8 cellular contexts compared by ENCODE assay signal in genomic region chr17:29594441-29595090, GRCh38. TPM values are rescaled to one million over a fixed set of nuclear protein-coding genes. Genes with fewer than 3 reads are reported as not detected.
A peak's percentile ranks its signal among the peaks of the same experiment; 100 is the strongest.
DNase-seq lines count a peak whose midpoint lies in the region; ATAC-seq and TF ChIP-seq lines count a peak whose summit lies in the region.

No MANE protein-coding gene starts in this region.

- H3K79me2 ChIP-seq in ACC112 (ENCODE audit: control insufficient read depth, insufficient read depth, low read length, unreplicated experiment), result no peaks in the 10 kb centered on the region

- H3K27ac Mint-ChIP-seq in activated naive CD8-positive, alpha-beta T cell treated with anti-CD3 and anti-CD28 coated beads, Interleukin-2, amount 50 U/mL, for 24 hours, result no peak overlapping the region
- peak overlapping the region; percentile 47 for H3K27ac Mint-ChIP-seq in mesothelial cell of epicardium

- no peaks in the 10 kb centered on the region for H3K9me3 Mint-ChIP-seq in activated naive CD8-positive, alpha-beta T cell treated with anti-CD3 and anti-CD28 coated beads, Interleukin-2, amount 50 U/mL, for 24 hours
- H3K9me3 Mint-ChIP-seq in mesothelial cell of epicardium, result no peaks in the 10 kb centered on the region

- H3K4me1 Mint-ChIP-seq in activated naive CD8-positive, alpha-beta T cell treated with anti-CD3 and anti-CD28 coated beads, Interleukin-2, amount 50 U/mL, for 24 hours, result peaks cover 38% of the 10 kb centered on the region
- H3K4me1 Mint-ChIP-seq in mesothelial cell of epicardium, result peaks cover 47% of the 10 kb centered on the region

- H3K27me3 ChIP-seq in ACC112 (ENCODE audit: insufficient read depth, low read length), result no peaks in the 10 kb centered on the region
- no peaks in the 10 kb centered on the region for H3K27me3 ChIP-seq in HL-60 (ENCODE audit: insufficient read depth, poor library complexity, severe bottlenecking)
- H3K27me3 ChIP-seq in ascending aorta, result no peaks in the 10 kb centered on the region

- no peaks in the 10 kb centered on the region for H3K9me3 ChIP-seq in ascending aorta

- H3K4me3 ChIP-seq in ACC112 (ENCODE audit: low read depth, low read length) (peak overlapping the region; percentile 87; the same call in 1 of the 2 replicates), HL-60 (replicated peaks; ENCODE audit: insufficient read depth, low read length) (0 out of 2 replicates have a peak overlapping the region, but pooled peaks have one; percentile 70), ascending aorta (peak overlapping the region in 1 of 2 donors; percentile 88)

- intact Hi-C loops in ascending aorta (cut with DNase I), result loop anchor here (5.0 kb wide), 1 partner anchor 168 kb away; no protein-coding TSS in a partner anchor

- H3K27me3 Mint-ChIP-seq in activated naive CD8-positive, alpha-beta T cell treated with anti-CD3 and anti-CD28 coated beads, Interleukin-2, amount 50 U/mL, for 24 hours, result no peaks in the 10 kb centered on the region
- H3K27me3 Mint-ChIP-seq in mesothelial cell of epicardium (ENCODE audit: low read depth), result no peaks in the 10 kb centered on the region

- TF ChIP-seq CTCF in HL-60 (IDR thresholded peaks at IDR 0.05; ENCODE audit: insufficient read depth, low read length) (no peak), mesothelial cell of epicardium (IDR thresholded peaks at IDR 0.05; ENCODE audit: unreplicated experiment) (no peak), ascending aorta (IDR thresholded peaks at IDR 0.05) (no peak)

- no peak overlapping the region for H2AFZ ChIP-seq in ACC112 (ENCODE audit: low read length, unreplicated experiment)

- DNase-seq in HL-60 (ENCODE audit: low read depth in 1 of 2, low spot score in 1 of 2) (no peak), mesothelial cell of epicardium (ENCODE audit: low spot score in 2 of 2, unreplicated experiment in 2 of 2) (no peak), hypothalamus (lab: John Stamatoyannopoulos, UW) (no peak), NCI-H2029 treated with DMSO at 0.1 percent for 48 hours (lab: John Stamatoyannopoulos, UW) (no peak), ascending aorta (ENCODE audit: low spot score in 2 of 2) (no peak), nucleus accumbens (lab: John Stamatoyannopoulos, UW) (no peak)
- no peak for DNase-seq in activated naive CD8-positive, alpha-beta T cell treated with anti-CD3 and anti-CD28 coated beads, Interleukin-2, amount 50 U/mL, for 24 hours

- H3K27ac ChIP-seq in ACC112 (ENCODE audit: low read depth, low read length) (no peak overlapping the region), HL-60 (replicated peaks) (no peak overlapping the region), ascending aorta (no peak overlapping the region)

- peak overlapping the region; percentile 77 for H3K4me3 Mint-ChIP-seq in activated naive CD8-positive, alpha-beta T cell treated with anti-CD3 and anti-CD28 coated beads, Interleukin-2, amount 50 U/mL, for 24 hours
- peak overlapping the region; percentile 77 for H3K4me3 Mint-ChIP-seq in mesothelial cell of epicardium

- no peak for ATAC-seq in activated naive CD8-positive, alpha-beta T cell treated with anti-CD3 and anti-CD28 coated beads, Interleukin-2, amount 50 U/mL, for 24 hours

- peaks cover 28% of the 10 kb centered on the region for H3K4me1 ChIP-seq in ACC112 (ENCODE audit: control insufficient read depth, insufficient read depth, low read length, unreplicated experiment)
- peaks cover 29 to 37% of the 10 kb centered on the region in 2 donors for H3K4me1 ChIP-seq in ascending aorta

- no peaks in the 10 kb centered on the region for H3K36me3 Mint-ChIP-seq in activated naive CD8-positive, alpha-beta T cell treated with anti-CD3 and anti-CD28 coated beads, Interleukin-2, amount 50 U/mL, for 24 hours (ENCODE audit: low read depth)
- no peaks in the 10 kb centered on the region for H3K36me3 Mint-ChIP-seq in mesothelial cell of epicardium

- no peaks in the 10 kb centered on the region for H3K36me3 ChIP-seq in ACC112 (ENCODE audit: insufficient read depth, low read length)
- no peaks in the 10 kb centered on the region for H3K36me3 ChIP-seq in ascending aorta

RNA-seq across cellular contexts. Expression of gene ANKRD13B, which starts 1.6 kb away (rescaled TPM):
- total RNA-seq in mesothelial cell of epicardium (51.7 to 52.7 TPM (median 52.6 TPM) in 3 replicates), ascending aorta (16.7 TPM)

RNA-seq across cellular contexts. Expression of gene GIT1, which starts 5.1 kb away (rescaled TPM):
- total RNA-seq in mesothelial cell of epicardium (99.0 to 110 TPM (median 108 TPM) in 3 replicates), ascending aorta (142 TPM)

RNA-seq across cellular contexts. Expression of gene TP53I13, which starts 26.1 kb away (rescaled TPM):
- total RNA-seq in mesothelial cell of epicardium, result 29.9 to 31.2 TPM (median 30.2 TPM) in 3 replicates
- 93.7 TPM for total RNA-seq in ascending aorta

RNA-seq across cellular contexts. Expression of gene ABHD15, which starts 27.7 kb away (rescaled TPM):
- total RNA-seq in mesothelial cell of epicardium, result 5.2 to 6.1 TPM (median 5.7 TPM) in 3 replicates
- total RNA-seq in ascending aorta, result 11.0 TPM

RNA-seq across cellular contexts. Expression of gene CORO6, which starts 28.1 kb away (rescaled TPM):
- total RNA-seq in mesothelial cell of epicardium, result 3.4 to 3.8 TPM (median 3.4 TPM) in 3 replicates
- 22.0 TPM for total RNA-seq in ascending aorta
